In the genomic region with DNA sequence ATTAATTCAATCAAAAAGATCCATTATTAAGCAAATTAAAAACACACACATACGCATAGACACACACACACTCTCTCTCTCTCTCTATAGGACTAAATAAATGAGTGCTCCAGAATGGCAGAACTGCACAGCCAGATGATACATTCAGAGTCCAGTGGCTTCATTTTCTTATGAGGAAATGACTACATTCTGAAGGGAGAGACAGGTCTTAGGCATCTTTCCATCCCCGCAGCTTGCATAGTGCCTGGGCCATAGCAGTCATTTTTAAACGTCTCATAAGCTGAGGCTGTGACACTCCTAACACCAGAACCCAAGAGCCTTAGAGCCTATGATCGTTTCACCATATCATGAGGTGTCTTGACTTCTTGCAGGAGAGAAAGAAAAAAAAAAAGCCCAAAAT, we compare ENCODE assay signal across 15 cellular contexts. TPM values are rescaled to one million over a fixed set of nuclear protein-coding genes. Genes with fewer than 3 reads are reported as not detected.
DNase-seq lines count a peak whose midpoint lies in the region; ATAC-seq and TF ChIP-seq lines count a peak whose summit lies in the region.
"Had no signal": no experiment of that assay in that cellular context is flagged by ENCODE, and none has a peak within 500 bp of the region (broad histone marks: within the 10 kb centered on the region; RNA-seq: fewer than 3 reads in every experiment).

No MANE protein-coding gene starts in this region.

- H3K4me1 ChIP-seq in Caco-2, result peaks cover 50% of the 10 kb centered on the region
- H3K4me1 ChIP-seq in neural progenitor cell, result no peaks in the 10 kb centered on the region

- H3K9ac ChIP-seq in neural progenitor cell, result no peak overlapping the region
- H3K9ac ChIP-seq: BLaER1 treated with 17β-estradiol and CSF1 and Interleukin-3, amounts not matched to agents 10 nM and 100 nM had no signal

- POLR2A ChIA-PET in Caco-2 (lab: Charles Lee), result no interaction called here

- H3K36me3 ChIP-seq in Caco-2 (ENCODE audit: control insufficient read depth, insufficient read depth, low read length), result peaks cover 1% of the 10 kb centered on the region
- H3K36me3 ChIP-seq in neural progenitor cell, result no peaks in the 10 kb centered on the region

- ATAC-seq in GM18907 (IDR thresholded peaks at IDR 0.05; ENCODE audit: unreplicated experiment) (no peak), GM19452 (IDR thresholded peaks at IDR 0.05; ENCODE audit: unreplicated experiment) (no peak)
- ATAC-seq: HCT116, Right ventricle myocardium inferior had no signal

- H3K36me3 Mint-ChIP-seq in Caco-2 (ENCODE audit: insufficient read depth, unreplicated experiment) (peaks cover 55% of the 10 kb centered on the region), chondrocyte (ENCODE audit: low read depth) (peaks cover 7% of the 10 kb centered on the region), neural progenitor cell (peaks cover 27% of the 10 kb centered on the region)

- H3K79me2 ChIP-seq in neural progenitor cell (ENCODE audit: low read depth), result peaks cover 5% of the 10 kb centered on the region

- H3K27me3 Mint-ChIP-seq in Caco-2 (ENCODE audit: insufficient read depth, unreplicated experiment) (no peaks in the 10 kb centered on the region), chondrocyte (ENCODE audit: low read depth) (no peaks in the 10 kb centered on the region), neural progenitor cell (ENCODE audit: insufficient read depth, low read depth) (no peaks in the 10 kb centered on the region)

- DNase-seq in Caco-2, result no peak
- DNase-seq in M059J (ENCODE audit: low read depth), result peak; percentile 27
- no peak for DNase-seq in chondrocyte (ENCODE audit: low spot score)
- DNase-seq in neural progenitor cell (ENCODE audit: low spot score), result no peak
- DNase-seq in stimulated activated naive CD4-positive, alpha-beta T cell treated with Interleukin-2 at 50 U/mL for 16 hours (lab: John Stamatoyannopoulos, UW), result no peak
- DNase-seq: DMS153, EL, NCI-H226, NCI-H69, SK-N-SH had no signal

- H3K27ac Mint-ChIP-seq in Caco-2 (ENCODE audit: unreplicated experiment), result peak overlapping the region; percentile 39
- H3K27ac Mint-ChIP-seq in chondrocyte (ENCODE audit: unreplicated experiment), result peak overlapping the region; percentile 23
- H3K27ac Mint-ChIP-seq in neural progenitor cell, result peak overlapping the region; percentile 6

- H3K9me3 Mint-ChIP-seq in Caco-2 (ENCODE audit: unreplicated experiment) (no peaks in the 10 kb centered on the region), chondrocyte (ENCODE audit: low read depth) (no peaks in the 10 kb centered on the region), neural progenitor cell (no peaks in the 10 kb centered on the region)

- H3K27ac ChIP-seq in neural progenitor cell, result no peak overlapping the region

- no peak overlapping the region for H3K4me3 Mint-ChIP-seq in Caco-2 (ENCODE audit: unreplicated experiment)
- no peak overlapping the region for H3K4me3 Mint-ChIP-seq in chondrocyte (ENCODE audit: unreplicated experiment)
- no peak overlapping the region for H3K4me3 Mint-ChIP-seq in neural progenitor cell

- no TSS peak for BruUV-seq in Caco-2 (replicated peaks; lab: Mats Ljungman, UMichigan)

- intact Hi-C loops in Caco-2 (cut with micrococcal nuclease; ENCODE audit: unreplicated experiment), result no loop called here

- H3K9me3 ChIP-seq in Caco-2, result no peaks in the 10 kb centered on the region
- no peaks in the 10 kb centered on the region for H3K9me3 ChIP-seq in neural progenitor cell (ENCODE audit: low read depth)
- H3K9me3 ChIP-seq: SK-N-SH had no signal

- H3K27me3 ChIP-seq in Caco-2 (replicated peaks; ENCODE audit: control insufficient read depth, insufficient read depth, low read length) (no peaks in the 10 kb centered on the region), neural progenitor cell (no peaks in the 10 kb centered on the region)
- H3K27me3 ChIP-seq: BLaER1 treated with 17β-estradiol and CSF1 and Interleukin-3, amounts not matched to agents 10 nM and 100 nM had no signal

- H2AFZ ChIP-seq in neural progenitor cell (replicated peaks), result no peak overlapping the region

- H3K4me1 Mint-ChIP-seq in Caco-2 (ENCODE audit: low read depth, unreplicated experiment) (peaks cover 21% of the 10 kb centered on the region), chondrocyte (ENCODE audit: low read depth) (peaks cover 65% of the 10 kb centered on the region), neural progenitor cell (peaks cover 12% of the 10 kb centered on the region)

- no peak for TF ChIP-seq CTCF in Caco-2 (IDR thresholded peaks at IDR 0.05; ENCODE audit: insufficient read depth in 1 of 2, low read depth in 1 of 2, low read length in 1 of 2, severe bottlenecking in 1 of 2, unreplicated experiment in 1 of 2)
- TF ChIP-seq CTCF in chondrocyte (IDR thresholded peaks at IDR 0.05), result no peak
- TF ChIP-seq CTCF in neural progenitor cell (IDR thresholded peaks at IDR 0.05), result no peak

- H3F3A ChIP-seq in neural progenitor cell (ENCODE audit: low read depth), result no peaks in the 10 kb centered on the region

- CTCF ChIA-PET in Caco-2 (lab: Charles Lee), result no interaction called here

- H4K20me1 ChIP-seq in neural progenitor cell (ENCODE audit: low read depth), result peaks cover 3% of the 10 kb centered on the region

- no peak overlapping the region for H3K4me2 ChIP-seq in neural progenitor cell
- H3K4me2 ChIP-seq: BLaER1 treated with 17β-estradiol and CSF1 and Interleukin-3, amounts not matched to agents 10 nM and 100 nM had no signal

- H3K4me3 ChIP-seq in Caco-2 (ENCODE audit: low read depth, low read length) (no peak overlapping the region), neural progenitor cell (no peak overlapping the region)
- H3K4me3 ChIP-seq: BLaER1 treated with 17β-estradiol and CSF1 and Interleukin-3, amounts not matched to agents 10 nM and 100 nM had no signal

RNA-seq across cellular contexts. Expression of a gene that starts 31.1 kb away (rescaled TPM):
- 50.5 and 55.8 TPM in 2 replicates for total RNA-seq in Caco-2 (2022)
- total RNA-seq in M059J (2014; rRNA removed; shearing (Covaris generic)), result 103 and 153 TPM in 2 replicates
- total RNA-seq in chondrocyte, result 46.8 to 49.8 TPM (median 47.0 TPM) in 3 replicates
- 51.9 and 70.7 TPM in 2 replicates for total RNA-seq in neural progenitor cell (ENCODE audit: low replicate concordance)
